9 cellular contexts compared by ENCODE assay signal in the genomic region with DNA sequence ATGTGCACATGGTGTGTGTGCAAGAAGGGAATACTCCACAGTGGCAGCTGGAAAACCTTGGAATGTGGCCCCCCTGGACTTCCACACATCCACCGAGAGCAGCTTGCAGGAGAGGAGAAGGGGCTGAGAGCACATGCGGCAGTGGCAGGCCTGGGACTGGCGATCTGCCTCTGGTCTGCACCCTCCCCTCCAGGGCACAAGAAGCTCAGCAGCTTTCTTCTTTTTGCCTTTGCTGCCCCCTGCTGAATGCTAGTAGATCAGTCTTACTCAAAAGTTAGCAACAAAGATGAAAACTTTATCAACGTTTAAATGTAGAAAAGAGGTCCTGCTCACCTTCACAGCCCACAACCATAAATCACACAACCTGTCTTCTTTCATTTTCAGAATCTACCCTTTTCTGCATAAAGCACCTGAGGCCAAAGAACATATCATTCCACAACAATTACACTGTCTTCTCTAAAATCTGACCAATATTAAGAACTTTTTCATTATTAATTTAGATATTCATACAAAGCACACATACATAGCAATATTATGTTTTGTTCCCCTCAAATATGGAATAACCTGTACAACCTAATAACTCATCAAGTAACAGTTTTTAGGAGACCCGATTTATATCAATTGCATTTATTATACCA. TPM values are rescaled to one million over a fixed set of nuclear protein-coding genes. Genes with fewer than 3 reads are reported as not detected.
DNase-seq lines count a peak whose midpoint lies in the region; ATAC-seq and FAIRE-seq lines count a peak whose summit lies in the region.
"Had no signal": no experiment of that assay in that cellular context is flagged by ENCODE, and none has a peak within 500 bp of the region (broad histone marks: within the 10 kb centered on the region; RNA-seq: fewer than 3 reads in every experiment).

No MANE protein-coding gene starts in this region.

- no peaks in the 10 kb centered on the region for H3K27me3 ChIP-seq in CD4-positive, CD25-positive, alpha-beta regulatory T cell (ENCODE audit: control insufficient read depth, insufficient read depth, low read length)

- no peak for FAIRE-seq in frontal cortex (lab: Jason Lieb, UNC)

- H3K4me3 Mint-ChIP-seq in CD4-positive, CD25-positive, alpha-beta regulatory T cell, result no peak overlapping the region
- H3K4me3 Mint-ChIP-seq in activated CD4-positive, alpha-beta memory T cell treated with anti-CD3 and anti-CD28 coated beads, Interleukin-2, amount 10 ng/mL, durations not matched to agents 7 days and 5 days, result no peak overlapping the region

- H3K4me1 ChIP-seq in CD4-positive, CD25-positive, alpha-beta regulatory T cell (ENCODE audit: control insufficient read depth, insufficient read depth, low read length, poor library complexity, severe bottlenecking), result no peaks in the 10 kb centered on the region

- POLR2A ChIA-PET in activated CD4-positive, alpha-beta memory T cell treated with anti-CD3 and anti-CD28 coated beads, Interleukin-2, amount 10 ng/mL, durations not matched to agents 7 days and 5 days (lab: Charles Lee), result no interaction called here

- no peak overlapping the region for H3K4me3 ChIP-seq in CD4-positive, CD25-positive, alpha-beta regulatory T cell (ENCODE audit: low read depth, low read length)

- no peaks in the 10 kb centered on the region for H3K27me3 Mint-ChIP-seq in CD4-positive, CD25-positive, alpha-beta regulatory T cell
- no peaks in the 10 kb centered on the region for H3K27me3 Mint-ChIP-seq in activated CD4-positive, alpha-beta memory T cell treated with anti-CD3 and anti-CD28 coated beads, Interleukin-2, amount 10 ng/mL, durations not matched to agents 7 days and 5 days

- no peak overlapping the region for H3K27ac ChIP-seq in CD4-positive, CD25-positive, alpha-beta regulatory T cell (ENCODE audit: insufficient read depth, low read length, poor library complexity, severe bottlenecking)

- no peaks in the 10 kb centered on the region for H3K9me3 ChIP-seq in CD4-positive, CD25-positive, alpha-beta regulatory T cell (ENCODE audit: control insufficient read depth in 2 of 2, low read length in 2 of 2)

- no peaks in the 10 kb centered on the region for H3K9me3 Mint-ChIP-seq in CD4-positive, CD25-positive, alpha-beta regulatory T cell
- H3K9me3 Mint-ChIP-seq in activated CD4-positive, alpha-beta memory T cell treated with anti-CD3 and anti-CD28 coated beads, Interleukin-2, amount 10 ng/mL, durations not matched to agents 7 days and 5 days, result no peaks in the 10 kb centered on the region

- peak overlapping the region in 1 of 3 donors; percentile 22 for H3K27ac Mint-ChIP-seq in CD4-positive, CD25-positive, alpha-beta regulatory T cell
- no peak overlapping the region for H3K27ac Mint-ChIP-seq in activated CD4-positive, alpha-beta memory T cell treated with anti-CD3 and anti-CD28 coated beads, Interleukin-2, amount 10 ng/mL, durations not matched to agents 7 days and 5 days

- DNase-seq in CD4-positive, CD25-positive, alpha-beta regulatory T cell, result peak in 2 of 3 donors; percentile 6 to 61
- peak; percentile 75 for DNase-seq in NAMALWA (ENCODE audit: low spot score)
- DNase-seq in activated CD4-positive, alpha-beta memory T cell treated with anti-CD3 and anti-CD28 coated beads, Interleukin-2, amount 10 ng/mL, durations not matched to agents 7 days and 5 days, result peak; percentile 38
- DNase-seq in frontal cortex (ENCODE audit: low spot score in 2 of 2), result peak; percentile 31 to 62
- peak; percentile 90 for DNase-seq in pons (ENCODE audit: low spot score)
- no peak for DNase-seq in NCI-H774 (lab: John Stamatoyannopoulos, UW)

- CTCF ChIA-PET in activated CD4-positive, alpha-beta memory T cell treated with anti-CD3 and anti-CD28 coated beads, Interleukin-2, amount 10 ng/mL, durations not matched to agents 7 days and 5 days (lab: Charles Lee), result interaction anchor here (0.7 to 1.3 kb wide), 7 partner anchors 11 to 180 kb away, joined by 3 to 5 read pairs (median 3); no protein-coding TSS in a partner anchor

- ATAC-seq in CD4-positive, CD25-positive, alpha-beta regulatory T cell (ENCODE audit: low read depth in 2 of 2), result no peak
- peak; percentile 67 for ATAC-seq in GM18907 (IDR thresholded peaks at IDR 0.05; ENCODE audit: unreplicated experiment)
- no peak for ATAC-seq in GM21423 (IDR thresholded peaks at IDR 0.05; ENCODE audit: unreplicated experiment)

- H3K36me3 ChIP-seq in CD4-positive, CD25-positive, alpha-beta regulatory T cell (ENCODE audit: control insufficient read depth, insufficient read depth, low read length), result peaks cover 69% of the 10 kb centered on the region

- peaks cover 5 to 10% (median 6%) of the 10 kb centered on the region in 4 donors for H3K4me1 Mint-ChIP-seq in CD4-positive, CD25-positive, alpha-beta regulatory T cell
- H3K4me1 Mint-ChIP-seq in activated CD4-positive, alpha-beta memory T cell treated with anti-CD3 and anti-CD28 coated beads, Interleukin-2, amount 10 ng/mL, durations not matched to agents 7 days and 5 days, result no peaks in the 10 kb centered on the region

- peaks cover 59% of the 10 kb centered on the region for H3K36me3 Mint-ChIP-seq in CD4-positive, CD25-positive, alpha-beta regulatory T cell
- peaks cover 40% of the 10 kb centered on the region for H3K36me3 Mint-ChIP-seq in activated CD4-positive, alpha-beta memory T cell treated with anti-CD3 and anti-CD28 coated beads, Interleukin-2, amount 10 ng/mL, durations not matched to agents 7 days and 5 days (ENCODE audit: low read depth)

RNA-seq across cellular contexts. Expression of a gene that starts 34.6 kb away (rescaled TPM):
- total RNA-seq in CD4-positive, CD25-positive, alpha-beta regulatory T cell, result 21.0 TPM
- polyA plus RNA-seq in CD4-positive, CD25-positive, alpha-beta regulatory T cell, result 10 to 100 TPM; 13.9 to 20.0 (median 16.5) TPM
- 10 to 100 TPM; 15.9 to 17.0 TPM for total RNA-seq in activated CD4-positive, alpha-beta memory T cell treated with anti-CD3 and anti-CD28 coated beads, Interleukin-2, amount 10 ng/mL, durations not matched to agents 7 days and 5 days
- total RNA-seq in frontal cortex, result 20.4 TPM

RNA-seq across cellular contexts. Expression of a gene that starts 42.4 kb away (rescaled TPM):
- total RNA-seq in CD4-positive, CD25-positive, alpha-beta regulatory T cell, result 19.5 TPM
- 10 to 100 TPM; 11.0 to 13.4 (median 11.4) TPM for polyA plus RNA-seq in CD4-positive, CD25-positive, alpha-beta regulatory T cell
- 10 to 100 TPM; 22.0 to 23.5 TPM for total RNA-seq in activated CD4-positive, alpha-beta memory T cell treated with anti-CD3 and anti-CD28 coated beads, Interleukin-2, amount 10 ng/mL, durations not matched to agents 7 days and 5 days
- 29.8 TPM for total RNA-seq in frontal cortex

RNA-seq across cellular contexts. Expression of a gene that starts 53.4 kb away (rescaled TPM):
- total RNA-seq in CD4-positive, CD25-positive, alpha-beta regulatory T cell, result not detected
- not detected for polyA plus RNA-seq in CD4-positive, CD25-positive, alpha-beta regulatory T cell
- total RNA-seq in activated CD4-positive, alpha-beta memory T cell treated with anti-CD3 and anti-CD28 coated beads, Interleukin-2, amount 10 ng/mL, durations not matched to agents 7 days and 5 days, result not detected
- total RNA-seq in frontal cortex, result 0.82 TPM
- total RNA-seq: skeletal muscle tissue had no signal
